ENCODE assay signal across 1 cellular context in the genomic region with DNA sequence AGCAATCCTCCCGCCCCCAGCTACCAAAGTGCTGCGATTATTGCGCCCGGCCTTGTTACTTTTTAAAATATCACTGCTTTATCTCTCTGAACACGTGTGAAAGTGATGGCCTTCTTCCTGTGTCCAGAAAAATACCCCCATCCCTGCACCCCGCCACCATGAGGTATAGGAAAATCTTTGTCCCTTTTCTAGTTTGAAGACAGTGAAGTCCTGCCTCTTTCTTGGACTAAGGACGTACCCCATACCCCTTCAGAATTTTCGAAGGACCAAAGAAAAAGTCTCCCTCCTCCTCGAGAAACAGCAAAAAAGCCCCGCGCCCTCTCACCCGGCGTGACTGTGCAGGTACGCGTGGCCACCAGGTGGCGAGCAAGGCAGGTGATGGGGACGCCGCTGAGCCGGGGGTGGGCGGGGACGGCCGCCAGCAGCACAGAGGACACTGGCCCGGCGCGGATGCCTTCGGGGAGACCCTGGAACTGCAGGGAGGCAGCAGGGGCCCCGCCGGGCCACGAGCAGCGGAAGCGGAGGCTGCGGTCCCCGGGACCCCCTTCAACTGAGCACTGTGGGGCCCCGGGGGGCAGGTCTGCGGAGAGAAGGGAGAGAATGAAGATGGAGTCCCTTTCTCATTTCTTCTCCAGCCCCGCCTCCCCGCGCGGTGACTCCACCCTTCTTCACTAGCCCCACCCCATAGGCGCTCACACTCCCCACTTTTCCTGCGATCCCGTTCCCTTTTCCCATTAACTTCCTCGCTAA.
TF ChIP-seq lines count a peak whose summit lies in the region.

No MANE protein-coding gene starts in this region.

TF ChIP-seq in K562, 482 proteins besides CTCF, POLR2A, EP300 and RAD21 (continues in another document):
- TF ChIP-seq ZNF830 (CRISPR knock-in tag; IDR thresholded peaks at IDR 0.05) = no peak
- TF ChIP-seq KLF10 (CRISPR knock-in tag; IDR thresholded peaks at IDR 0.05) = no peak
- TF ChIP-seq LCOR (CRISPR knock-in tag; IDR thresholded peaks at IDR 0.05) = peak; percentile 76; the same call in 1 of the 2 replicates
- TF ChIP-seq, protein P1, sequence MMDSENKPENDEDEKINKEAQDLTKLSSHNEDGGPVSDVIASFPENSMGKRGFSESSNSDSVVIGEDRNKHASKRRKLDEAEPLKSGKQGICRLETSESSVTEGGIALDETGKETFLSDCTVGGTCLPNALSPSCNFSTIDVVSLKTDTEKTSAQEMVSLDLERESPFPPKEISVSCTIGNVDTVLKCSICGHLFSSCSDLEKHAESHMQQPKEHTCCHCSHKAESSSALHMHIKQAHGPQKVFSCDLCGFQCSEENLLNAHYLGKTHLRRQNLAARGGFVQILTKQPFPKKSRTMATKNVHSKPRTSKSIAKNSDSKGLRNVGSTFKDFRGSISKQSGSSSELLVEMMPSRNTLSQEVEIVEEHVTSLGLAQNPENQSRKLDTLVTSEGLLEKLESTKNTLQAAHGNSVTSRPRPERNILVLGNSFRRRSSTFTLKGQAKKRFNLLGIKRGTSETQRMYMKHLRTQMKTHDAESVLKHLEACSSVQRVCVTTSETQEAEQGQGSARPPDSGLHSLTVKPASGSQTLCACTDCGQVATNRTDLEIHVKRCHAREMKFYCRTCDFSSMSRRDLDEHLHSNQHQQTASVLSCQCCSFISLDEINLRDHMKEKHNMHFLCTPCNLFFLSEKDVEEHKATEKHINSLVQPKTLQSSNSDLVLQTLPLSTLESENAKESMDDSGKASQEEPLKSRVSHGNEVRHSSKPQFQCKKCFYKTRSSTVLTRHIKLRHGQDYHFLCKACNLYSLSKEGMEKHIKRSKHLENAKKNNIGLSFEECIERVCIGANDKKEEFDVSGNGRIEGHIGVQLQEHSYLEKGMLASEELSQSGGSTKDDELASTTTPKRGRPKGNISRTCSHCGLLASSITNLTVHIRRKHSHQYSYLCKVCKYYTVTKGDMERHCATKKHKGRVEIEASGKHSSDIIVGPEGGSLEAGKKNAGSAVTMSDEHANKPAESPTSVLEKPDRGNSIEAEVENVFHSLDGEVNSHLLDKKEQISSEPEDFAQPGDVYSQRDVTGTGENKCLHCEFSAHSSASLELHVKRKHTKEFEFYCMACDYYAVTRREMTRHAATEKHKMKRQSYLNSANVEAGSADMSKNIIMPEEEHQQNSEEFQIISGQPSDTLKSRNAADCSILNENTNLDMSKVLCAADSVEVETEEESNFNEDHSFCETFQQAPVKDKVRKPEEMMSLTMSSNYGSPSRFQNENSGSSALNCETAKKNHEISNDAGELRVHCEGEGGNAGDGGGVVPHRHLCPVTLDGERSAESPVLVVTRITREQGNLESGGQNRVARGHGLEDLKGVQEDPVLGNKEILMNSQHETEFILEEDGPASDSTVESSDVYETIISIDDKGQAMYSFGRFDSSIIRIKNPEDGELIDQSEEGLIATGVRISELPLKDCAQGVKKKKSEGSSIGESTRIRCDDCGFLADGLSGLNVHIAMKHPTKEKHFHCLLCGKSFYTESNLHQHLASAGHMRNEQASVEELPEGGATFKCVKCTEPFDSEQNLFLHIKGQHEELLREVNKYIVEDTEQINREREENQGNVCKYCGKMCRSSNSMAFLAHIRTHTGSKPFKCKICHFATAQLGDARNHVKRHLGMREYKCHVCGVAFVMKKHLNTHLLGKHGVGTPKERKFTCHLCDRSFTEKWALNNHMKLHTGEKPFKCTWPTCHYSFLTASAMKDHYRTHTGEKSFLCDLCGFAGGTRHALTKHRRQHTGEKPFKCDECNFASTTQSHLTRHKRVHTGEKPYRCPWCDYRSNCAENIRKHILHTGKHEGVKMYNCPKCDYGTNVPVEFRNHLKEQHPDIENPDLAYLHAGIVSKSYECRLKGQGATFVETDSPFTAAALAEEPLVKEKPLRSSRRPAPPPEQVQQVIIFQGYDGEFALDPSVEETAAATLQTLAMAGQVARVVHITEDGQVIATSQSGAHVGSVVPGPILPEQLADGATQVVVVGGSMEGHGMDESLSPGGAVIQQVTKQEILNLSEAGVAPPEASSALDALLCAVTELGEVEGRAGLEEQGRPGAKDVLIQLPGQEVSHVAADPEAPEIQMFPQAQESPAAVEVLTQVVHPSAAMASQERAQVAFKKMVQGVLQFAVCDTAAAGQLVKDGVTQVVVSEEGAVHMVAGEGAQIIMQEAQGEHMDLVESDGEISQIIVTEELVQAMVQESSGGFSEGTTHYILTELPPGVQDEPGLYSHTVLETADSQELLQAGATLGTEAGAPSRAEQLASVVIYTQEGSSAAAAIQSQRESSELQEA (IDR thresholded peaks at IDR 0.05; ENCODE audit: low read depth) = no peak
- no peak for TF ChIP-seq TCF7 (IDR thresholded peaks at IDR 0.05; ENCODE audit: borderline replicate concordance)
- peak; percentile 45 for TF ChIP-seq HNRNPLL (IDR thresholded peaks at IDR 0.05; ENCODE audit: low read depth, low read length, poor library complexity, severe bottlenecking)
- TF ChIP-seq MECOM (CRISPR knock-in tag; IDR thresholded peaks at IDR 0.05) = 0 out of 2 replicates have a peak, but pooled peaks have one; percentile 31
- peak; percentile 72; the same call in 1 of the 2 replicates for TF ChIP-seq HDAC2 (IDR thresholded peaks at IDR 0.05)
- no peak for TF ChIP-seq GTF2F1 (IDR thresholded peaks at IDR 0.05; ENCODE audit: low read depth, low read length)
- TF ChIP-seq, protein P2, sequence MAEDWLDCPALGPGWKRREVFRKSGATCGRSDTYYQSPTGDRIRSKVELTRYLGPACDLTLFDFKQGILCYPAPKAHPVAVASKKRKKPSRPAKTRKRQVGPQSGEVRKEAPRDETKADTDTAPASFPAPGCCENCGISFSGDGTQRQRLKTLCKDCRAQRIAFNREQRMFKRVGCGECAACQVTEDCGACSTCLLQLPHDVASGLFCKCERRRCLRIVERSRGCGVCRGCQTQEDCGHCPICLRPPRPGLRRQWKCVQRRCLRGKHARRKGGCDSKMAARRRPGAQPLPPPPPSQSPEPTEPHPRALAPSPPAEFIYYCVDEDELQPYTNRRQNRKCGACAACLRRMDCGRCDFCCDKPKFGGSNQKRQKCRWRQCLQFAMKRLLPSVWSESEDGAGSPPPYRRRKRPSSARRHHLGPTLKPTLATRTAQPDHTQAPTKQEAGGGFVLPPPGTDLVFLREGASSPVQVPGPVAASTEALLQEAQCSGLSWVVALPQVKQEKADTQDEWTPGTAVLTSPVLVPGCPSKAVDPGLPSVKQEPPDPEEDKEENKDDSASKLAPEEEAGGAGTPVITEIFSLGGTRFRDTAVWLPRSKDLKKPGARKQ (CRISPR knock-in tag; IDR thresholded peaks at IDR 0.05) = no peak
- TF ChIP-seq, protein P3, sequence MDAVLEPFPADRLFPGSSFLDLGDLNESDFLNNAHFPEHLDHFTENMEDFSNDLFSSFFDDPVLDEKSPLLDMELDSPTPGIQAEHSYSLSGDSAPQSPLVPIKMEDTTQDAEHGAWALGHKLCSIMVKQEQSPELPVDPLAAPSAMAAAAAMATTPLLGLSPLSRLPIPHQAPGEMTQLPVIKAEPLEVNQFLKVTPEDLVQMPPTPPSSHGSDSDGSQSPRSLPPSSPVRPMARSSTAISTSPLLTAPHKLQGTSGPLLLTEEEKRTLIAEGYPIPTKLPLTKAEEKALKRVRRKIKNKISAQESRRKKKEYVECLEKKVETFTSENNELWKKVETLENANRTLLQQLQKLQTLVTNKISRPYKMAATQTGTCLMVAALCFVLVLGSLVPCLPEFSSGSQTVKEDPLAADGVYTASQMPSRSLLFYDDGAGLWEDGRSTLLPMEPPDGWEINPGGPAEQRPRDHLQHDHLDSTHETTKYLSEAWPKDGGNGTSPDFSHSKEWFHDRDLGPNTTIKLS (IDR thresholded peaks at IDR 0.05; ENCODE audit: borderline replicate concordance, low read depth) = peak; percentile 79
- no peak for TF ChIP-seq TEAD2 (tag; IDR thresholded peaks at IDR 0.05)
- no peak for TF ChIP-seq SMAD2 (IDR thresholded peaks at IDR 0.05; ENCODE audit: low read depth, low read length)
- TF ChIP-seq ZNF224 (CRISPR knock-in tag; IDR thresholded peaks at IDR 0.05) = no peak
- TF ChIP-seq, protein P4, sequence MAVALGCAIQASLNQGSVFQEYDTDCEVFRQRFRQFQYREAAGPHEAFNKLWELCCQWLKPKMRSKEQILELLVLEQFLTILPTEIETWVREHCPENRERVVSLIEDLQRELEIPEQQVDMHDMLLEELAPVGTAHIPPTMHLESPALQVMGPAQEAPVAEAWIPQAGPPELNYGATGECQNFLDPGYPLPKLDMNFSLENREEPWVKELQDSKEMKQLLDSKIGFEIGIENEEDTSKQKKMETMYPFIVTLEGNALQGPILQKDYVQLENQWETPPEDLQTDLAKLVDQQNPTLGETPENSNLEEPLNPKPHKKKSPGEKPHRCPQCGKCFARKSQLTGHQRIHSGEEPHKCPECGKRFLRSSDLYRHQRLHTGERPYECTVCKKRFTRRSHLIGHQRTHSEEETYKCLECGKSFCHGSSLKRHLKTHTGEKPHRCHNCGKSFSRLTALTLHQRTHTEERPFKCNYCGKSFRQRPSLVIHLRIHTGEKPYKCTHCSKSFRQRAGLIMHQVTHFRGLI (CRISPR knock-in tag; IDR thresholded peaks at IDR 0.05) = no peak
- peak in 1 of 2 experiments; percentile 57; a peak in 1 of 4 replicates for TF ChIP-seq FOXK2 (conservative IDR thresholded peaks at IDR 0.05 in 1 of 2, IDR thresholded peaks at IDR 0.05 in 1 of 2; ENCODE audit: low read depth in 2 of 2)
- no peak for TF ChIP-seq DMBX1 (CRISPR knock-in tag; IDR thresholded peaks at IDR 0.05; ENCODE audit: borderline replicate concordance)
- TF ChIP-seq ZNF217 (CRISPR knock-in tag; IDR thresholded peaks at IDR 0.05) = no peak
- TF ChIP-seq NR2C2 (CRISPR knock-in tag; IDR thresholded peaks at IDR 0.05) = no peak
- peak; percentile 80 for TF ChIP-seq NR2C2 (tag; IDR thresholded peaks at IDR 0.05)
- TF ChIP-seq ZNF12 (CRISPR knock-in tag; IDR thresholded peaks at IDR 0.05) = no peak
- TF ChIP-seq HDAC8 (tag; IDR thresholded peaks at IDR 0.05) = no peak
- peak; percentile 33 for TF ChIP-seq TAF1 (IDR thresholded peaks at IDR 0.05; ENCODE audit: control insufficient read depth, extremely low read depth, insufficient read depth, low read length, severe bottlenecking)
- no peak for TF ChIP-seq FIP1L1 (IDR thresholded peaks at IDR 0.05; ENCODE audit: low read depth, low read length, poor library complexity, severe bottlenecking)
- no peak for TF ChIP-seq ZKSCAN8 (CRISPR knock-in tag; IDR thresholded peaks at IDR 0.05)
- no peak for TF ChIP-seq EZH2 (IDR thresholded peaks at IDR 0.05; ENCODE audit: borderline replicate concordance, low read depth, low read length)
- TF ChIP-seq, protein P5, sequence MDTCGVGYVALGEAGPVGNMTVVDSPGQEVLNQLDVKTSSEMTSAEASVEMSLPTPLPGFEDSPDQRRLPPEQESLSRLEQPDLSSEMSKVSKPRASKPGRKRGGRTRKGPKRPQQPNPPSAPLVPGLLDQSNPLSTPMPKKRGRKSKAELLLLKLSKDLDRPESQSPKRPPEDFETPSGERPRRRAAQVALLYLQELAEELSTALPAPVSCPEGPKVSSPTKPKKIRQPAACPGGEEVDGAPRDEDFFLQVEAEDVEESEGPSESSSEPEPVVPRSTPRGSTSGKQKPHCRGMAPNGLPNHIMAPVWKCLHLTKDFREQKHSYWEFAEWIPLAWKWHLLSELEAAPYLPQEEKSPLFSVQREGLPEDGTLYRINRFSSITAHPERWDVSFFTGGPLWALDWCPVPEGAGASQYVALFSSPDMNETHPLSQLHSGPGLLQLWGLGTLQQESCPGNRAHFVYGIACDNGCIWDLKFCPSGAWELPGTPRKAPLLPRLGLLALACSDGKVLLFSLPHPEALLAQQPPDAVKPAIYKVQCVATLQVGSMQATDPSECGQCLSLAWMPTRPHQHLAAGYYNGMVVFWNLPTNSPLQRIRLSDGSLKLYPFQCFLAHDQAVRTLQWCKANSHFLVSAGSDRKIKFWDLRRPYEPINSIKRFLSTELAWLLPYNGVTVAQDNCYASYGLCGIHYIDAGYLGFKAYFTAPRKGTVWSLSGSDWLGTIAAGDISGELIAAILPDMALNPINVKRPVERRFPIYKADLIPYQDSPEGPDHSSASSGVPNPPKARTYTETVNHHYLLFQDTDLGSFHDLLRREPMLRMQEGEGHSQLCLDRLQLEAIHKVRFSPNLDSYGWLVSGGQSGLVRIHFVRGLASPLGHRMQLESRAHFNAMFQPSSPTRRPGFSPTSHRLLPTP (IDR thresholded peaks at IDR 0.05; ENCODE audit: borderline replicate concordance, extremely low read depth, insufficient read length) = no peak
- TF ChIP-seq, protein P6, sequence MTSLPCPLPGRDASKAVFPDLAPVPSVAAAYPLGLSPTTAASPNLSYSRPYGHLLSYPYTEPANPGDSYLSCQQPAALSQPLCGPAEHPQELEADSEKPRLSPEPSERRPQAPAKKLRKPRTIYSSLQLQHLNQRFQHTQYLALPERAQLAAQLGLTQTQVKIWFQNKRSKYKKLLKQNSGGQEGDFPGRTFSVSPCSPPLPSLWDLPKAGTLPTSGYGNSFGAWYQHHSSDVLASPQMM (CRISPR knock-in tag; IDR thresholded peaks at IDR 0.05) = no peak
- TF ChIP-seq, protein P7, sequence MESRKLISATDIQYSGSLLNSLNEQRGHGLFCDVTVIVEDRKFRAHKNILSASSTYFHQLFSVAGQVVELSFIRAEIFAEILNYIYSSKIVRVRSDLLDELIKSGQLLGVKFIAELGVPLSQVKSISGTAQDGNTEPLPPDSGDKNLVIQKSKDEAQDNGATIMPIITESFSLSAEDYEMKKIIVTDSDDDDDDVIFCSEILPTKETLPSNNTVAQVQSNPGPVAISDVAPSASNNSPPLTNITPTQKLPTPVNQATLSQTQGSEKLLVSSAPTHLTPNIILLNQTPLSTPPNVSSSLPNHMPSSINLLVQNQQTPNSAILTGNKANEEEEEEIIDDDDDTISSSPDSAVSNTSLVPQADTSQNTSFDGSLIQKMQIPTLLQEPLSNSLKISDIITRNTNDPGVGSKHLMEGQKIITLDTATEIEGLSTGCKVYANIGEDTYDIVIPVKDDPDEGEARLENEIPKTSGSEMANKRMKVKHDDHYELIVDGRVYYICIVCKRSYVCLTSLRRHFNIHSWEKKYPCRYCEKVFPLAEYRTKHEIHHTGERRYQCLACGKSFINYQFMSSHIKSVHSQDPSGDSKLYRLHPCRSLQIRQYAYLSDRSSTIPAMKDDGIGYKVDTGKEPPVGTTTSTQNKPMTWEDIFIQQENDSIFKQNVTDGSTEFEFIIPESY (CRISPR knock-in tag; IDR thresholded peaks at IDR 0.05) = no peak
- TF ChIP-seq ZNF354B (CRISPR knock-in tag; IDR thresholded peaks at IDR 0.05) = no peak
- TF ChIP-seq RBM15 (IDR thresholded peaks at IDR 0.05; ENCODE audit: insufficient read depth, low read length) = no peak
